Comparison of ENCODE assay signal across 14 cellular contexts in the genomic region with DNA sequence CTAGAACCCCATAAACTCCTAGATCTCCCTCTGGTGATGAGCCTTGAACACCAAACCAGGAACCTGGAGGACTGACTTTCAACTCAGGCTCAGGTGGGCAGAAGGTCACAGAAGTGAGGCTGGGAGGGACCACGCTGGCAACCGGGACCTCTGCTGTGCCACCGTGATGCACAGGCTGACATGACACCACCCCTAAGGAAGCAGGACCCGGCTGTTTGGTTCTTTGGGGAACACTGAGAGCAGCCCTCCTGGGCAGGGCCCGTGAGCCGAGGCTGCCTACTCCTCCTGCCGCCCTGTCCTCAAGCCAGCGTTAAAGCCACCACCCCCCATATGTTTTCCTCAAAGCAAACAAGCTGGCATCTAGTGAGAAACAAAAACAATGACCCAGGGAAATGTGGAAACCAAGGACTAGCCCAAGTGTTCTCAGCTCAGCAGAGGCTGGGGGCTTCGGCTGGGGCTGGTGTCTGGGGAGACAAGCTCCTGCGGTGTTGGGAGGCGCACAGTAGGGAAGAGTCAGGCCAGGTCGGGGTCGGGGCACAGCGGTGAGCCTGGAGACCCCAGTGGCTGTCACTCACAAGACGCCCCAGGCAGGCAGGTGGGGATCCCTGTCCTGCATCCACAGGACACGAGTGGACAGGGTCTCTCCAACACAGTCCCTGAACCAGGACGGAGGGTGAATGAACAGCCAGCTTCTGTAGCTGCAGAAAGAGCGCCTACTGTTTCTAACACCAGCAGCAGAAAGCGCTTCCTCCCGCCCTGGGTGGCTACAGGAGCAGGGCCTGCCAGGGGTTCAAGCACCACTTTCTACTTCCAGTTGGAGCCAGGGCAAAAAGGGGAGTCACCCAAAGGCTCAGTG. TPM values are rescaled to one million over a fixed set of nuclear protein-coding genes. Genes with fewer than 3 reads are reported as not detected.
DNase-seq lines count a peak whose midpoint lies in the region; ATAC-seq and TF ChIP-seq lines count a peak whose summit lies in the region.
"Had no signal": no experiment of that assay in that cellular context is flagged by ENCODE, and none has a peak within 500 bp of the region (broad histone marks: within the 10 kb centered on the region; RNA-seq: fewer than 3 reads in every experiment).

No MANE protein-coding gene starts in this region.

- H3K27me3 ChIP-seq in dorsolateral prefrontal cortex (no peaks in the 10 kb centered on the region), Caco-2 (replicated peaks; ENCODE audit: control insufficient read depth, insufficient read depth, low read length) (no peaks in the 10 kb centered on the region)

- peaks cover 24% of the 10 kb centered on the region for H3K4me1 ChIP-seq in Caco-2

- no peaks in the 10 kb centered on the region for H3K9me3 ChIP-seq in Caco-2

- no TSS peak for BruUV-seq in Caco-2 (replicated peaks; lab: Mats Ljungman, UMichigan)

- intact Hi-C loops in dorsolateral prefrontal cortex (cut with DNase I), result no loop called here
- intact Hi-C loops in Caco-2 (cut with micrococcal nuclease; ENCODE audit: unreplicated experiment), result no loop called here

- POLR2A ChIA-PET in Caco-2 (lab: Charles Lee), result no interaction called here

- no peak for ATAC-seq in GM19395 (IDR thresholded peaks at IDR 0.05; ENCODE audit: unreplicated experiment)

- H3K27ac Mint-ChIP-seq in HFFc6, result peak overlapping the region; percentile 89
- H3K27ac Mint-ChIP-seq in Caco-2 (ENCODE audit: unreplicated experiment), result no peak overlapping the region
- H3K27ac Mint-ChIP-seq: activated CD8-positive, alpha-beta T cell treated with anti-CD3 and anti-CD28 coated beads, Interleukin-2, amount 10 ng/mL, durations not matched to agents 7 days and 5 days had no signal

- H3K9me3 Mint-ChIP-seq in HFFc6 (no peaks in the 10 kb centered on the region), Caco-2 (ENCODE audit: unreplicated experiment) (no peaks in the 10 kb centered on the region)

- H3K27me3 Mint-ChIP-seq in HFFc6 (ENCODE audit: insufficient read depth) (peaks cover 5% of the 10 kb centered on the region), Caco-2 (ENCODE audit: insufficient read depth, unreplicated experiment) (no peaks in the 10 kb centered on the region)

- H3K36me3 ChIP-seq in Caco-2 (ENCODE audit: control insufficient read depth, insufficient read depth, low read length), result peaks cover 6% of the 10 kb centered on the region

- H3K36me3 Mint-ChIP-seq in HFFc6 (ENCODE audit: low read depth) (no peaks in the 10 kb centered on the region), Caco-2 (ENCODE audit: insufficient read depth, unreplicated experiment) (peaks cover 27% of the 10 kb centered on the region)

- TF ChIP-seq CTCF in HFFc6 (IDR thresholded peaks at IDR 0.05) (no peak), dorsolateral prefrontal cortex (IDR thresholded peaks at IDR 0.05 in 54 of 56, conservative IDR thresholded peaks at IDR 0.05 in 2 of 56; ENCODE audit: low read depth in 1 of 56, partially characterized antibody in 56 of 56) (no peak), Caco-2 (IDR thresholded peaks at IDR 0.05; ENCODE audit: insufficient read depth in 1 of 2, low read depth in 1 of 2, low read length in 1 of 2, severe bottlenecking in 1 of 2, unreplicated experiment in 1 of 2) (no peak)

- H3K27ac ChIP-seq in dorsolateral prefrontal cortex (peak overlapping the region; percentile 65 to 100 (median 98)), substantia nigra (ENCODE audit: low read depth, low read length, poor library complexity, severe bottlenecking) (peak overlapping the region; percentile 100)

- CTCF ChIA-PET in Caco-2 (lab: Charles Lee), result interaction anchor here (0.5 to 2.4 kb wide), 6 partner anchors 18 to 774 kb away, joined by 3 to 143 read pairs (median 6); no protein-coding TSS in a partner anchor

- DNase-seq in HFFc6, result no peak
- peak in 1 of 10 donors; percentile 37 for DNase-seq in dorsolateral prefrontal cortex
- DNase-seq in medulla oblongata (ENCODE audit: extremely low spot score), result peak; percentile 39
- peak in 12 of 49 donors; percentile 29 to 63 (median 43) for DNase-seq in substantia nigra (lab: John Stamatoyannopoulos, UW)
- DNase-seq in Caco-2, result no peak
- no peak for DNase-seq in activated CD4-positive, alpha-beta T cell treated with anti-CD3 and anti-CD28 coated beads, Interleukin-2, amount 50 U/mL, for 1 hour
- DNase-seq in NCI-H524 treated with DMSO at 0.1 percent for 48 hours (lab: John Stamatoyannopoulos, UW), result no peak
- DNase-seq: activated CD8-positive, alpha-beta T cell treated with anti-CD3 and anti-CD28 coated beads, Interleukin-2, amount 10 ng/mL, durations not matched to agents 7 days and 5 days; aorta; IMR-90; NCI-H1048; stimulated activated CD4-positive, alpha-beta T cell treated with anti-CD3 and anti-CD28 coated beads, Interleukin-1b, Interleukin-23, amount 100 ng/mL, for 48 hours had no signal

- H3K4me3 Mint-ChIP-seq in HFFc6 (no peak overlapping the region), Caco-2 (ENCODE audit: unreplicated experiment) (no peak overlapping the region)
- H3K4me3 Mint-ChIP-seq: activated CD8-positive, alpha-beta T cell treated with anti-CD3 and anti-CD28 coated beads, Interleukin-2, amount 10 ng/mL, durations not matched to agents 7 days and 5 days had no signal

- H3K4me1 Mint-ChIP-seq in HFFc6 (ENCODE audit: low read depth), result peaks cover 16% of the 10 kb centered on the region
- peaks cover 9% of the 10 kb centered on the region for H3K4me1 Mint-ChIP-seq in Caco-2 (ENCODE audit: low read depth, unreplicated experiment)

- H3K4me3 ChIP-seq in dorsolateral prefrontal cortex (peak overlapping the region in 58 of 59 donors; percentile 20 to 73 (median 54)), Caco-2 (ENCODE audit: low read depth, low read length) (no peak overlapping the region)

RNA-seq across cellular contexts. Expression of a gene that starts 1.7 kb away (rescaled TPM):
- under 1 TPM in 1 of 6 experiments, not detected in 5; 0.09 TPM for total RNA-seq in HFFc6 (2021; fragmentation: NEBNext Ultra II Directional; extraction: Animal tissue kit (Norgen Biotek cat#: 25700))
- 10 to 100 TPM in 18 of 120 experiments, 1 to 10 TPM in 101, under 1 TPM in 1; 0.95 to 34.0 (median 5.6) TPM for total RNA-seq in dorsolateral prefrontal cortex
- 0.20 TPM in 1 of 2 replicates, not detected in the other for total RNA-seq in Caco-2 (2022)
- total RNA-seq: H1, IMR-90 had no signal

RNA-seq across cellular contexts. Expression of a gene that starts 32.0 kb away (rescaled TPM):
- total RNA-seq in HFFc6 (2021; fragmentation: NEBNext Ultra II Directional; extraction: Animal tissue kit (Norgen Biotek cat#: 25700)), result 10 to 100 TPM; 18.7 to 22.6 (median 21.2) TPM
- total RNA-seq in dorsolateral prefrontal cortex (10 to 100 TPM; 31.3 to 74.3 (median 47.5) TPM), Caco-2 (2022) (67.0 and 67.7 TPM in 2 replicates)

RNA-seq across cellular contexts. Expression of a gene that starts 32.2 kb away (rescaled TPM):
- total RNA-seq in HFFc6 (2021; fragmentation: NEBNext Ultra II Directional; extraction: Animal tissue kit (Norgen Biotek cat#: 25700)), result 10 to 100 TPM; 68.4 to 81.5 (median 71.4) TPM
- total RNA-seq in dorsolateral prefrontal cortex, result 100 to 1,000 TPM in 23 of 120 experiments, 10 to 100 TPM in 97; 65.3 to 160 (median 88.1) TPM
- total RNA-seq in Caco-2 (2022), result 119 and 126 TPM in 2 replicates

RNA-seq across cellular contexts. Expression of a gene that starts 47.4 kb away (rescaled TPM):
- under 1 TPM in 4 of 6 experiments, not detected in 2; 0.25 to 0.74 (median 0.41) TPM for total RNA-seq in HFFc6 (2021; fragmentation: NEBNext Ultra II Directional; extraction: Animal tissue kit (Norgen Biotek cat#: 25700))
- total RNA-seq in dorsolateral prefrontal cortex, result 100 to 1,000 TPM in 71 of 120 experiments, 10 to 100 TPM in 49; 51.8 to 266 (median 108) TPM
- total RNA-seq in Caco-2 (2022), result 12.3 and 24.4 TPM in 2 replicates
